ENCODE assay signal across 2 cellular contexts in genomic region chr2:102110168-102110567, GRCh38.
A peak's percentile ranks its signal among the peaks of the same experiment; 100 is the strongest.
TF ChIP-seq lines count a peak whose summit lies in the region.

No MANE protein-coding gene starts in this region.

TF ChIP-seq in liver, 16 proteins besides CTCF, POLR2A, EP300 and RAD21 (continued from another document):
- no peak for TF ChIP-seq REST (IDR thresholded peaks at IDR 0.05)
- peak; percentile 54 for TF ChIP-seq YY1 (IDR thresholded peaks at IDR 0.05)
- TF ChIP-seq HNF4A (conservative IDR thresholded peaks at IDR 0.05), result peak; percentile 39 to 50
- no peak for TF ChIP-seq ZBTB33 (IDR thresholded peaks at IDR 0.05)
- TF ChIP-seq ATF3 (IDR thresholded peaks at IDR 0.05), result no peak
- no peak for TF ChIP-seq JUND (IDR thresholded peaks at IDR 0.05)
- peak; percentile 32 for TF ChIP-seq MAX (IDR thresholded peaks at IDR 0.05)
- TF ChIP-seq GABPA (IDR thresholded peaks at IDR 0.05 in 1 of 2, conservative IDR thresholded peaks at IDR 0.05 in 1 of 2), result no peak

TF ChIP-seq in HepG2, 621 proteins besides CTCF, POLR2A, EP300 and RAD21 (continued from another document):
- TF ChIP-seq TFDP2 (CRISPR knock-in tag; IDR thresholded peaks at IDR 0.05), result no peak
- TF ChIP-seq SMAD1 (CRISPR knock-in tag; IDR thresholded peaks at IDR 0.05; ENCODE audit: borderline replicate concordance, low read depth), result no peak
- no peak for TF ChIP-seq ZNF225 (CRISPR knock-in tag; IDR thresholded peaks at IDR 0.05)
- TF ChIP-seq ZNF660 (CRISPR knock-in tag; IDR thresholded peaks at IDR 0.05; ENCODE audit: borderline replicate concordance, low read depth), result no peak
- TF ChIP-seq ATM (IDR thresholded peaks at IDR 0.05; ENCODE audit: borderline replicate concordance), result no peak
- no peak for TF ChIP-seq ZZZ3 (CRISPR knock-in tag; IDR thresholded peaks at IDR 0.05; ENCODE audit: borderline replicate concordance)
- TF ChIP-seq HIVEP1 (CRISPR knock-in tag; IDR thresholded peaks at IDR 0.05), result no peak
- TF ChIP-seq SNAPC5 (CRISPR knock-in tag; IDR thresholded peaks at IDR 0.05; ENCODE audit: borderline replicate concordance), result no peak
- TF ChIP-seq HOXA5 (CRISPR knock-in tag; IDR thresholded peaks at IDR 0.05), result no peak
- TF ChIP-seq FOXK2 (IDR thresholded peaks at IDR 0.05), result no peak
